1 cellular context compared by ENCODE assay signal in the genomic region with DNA sequence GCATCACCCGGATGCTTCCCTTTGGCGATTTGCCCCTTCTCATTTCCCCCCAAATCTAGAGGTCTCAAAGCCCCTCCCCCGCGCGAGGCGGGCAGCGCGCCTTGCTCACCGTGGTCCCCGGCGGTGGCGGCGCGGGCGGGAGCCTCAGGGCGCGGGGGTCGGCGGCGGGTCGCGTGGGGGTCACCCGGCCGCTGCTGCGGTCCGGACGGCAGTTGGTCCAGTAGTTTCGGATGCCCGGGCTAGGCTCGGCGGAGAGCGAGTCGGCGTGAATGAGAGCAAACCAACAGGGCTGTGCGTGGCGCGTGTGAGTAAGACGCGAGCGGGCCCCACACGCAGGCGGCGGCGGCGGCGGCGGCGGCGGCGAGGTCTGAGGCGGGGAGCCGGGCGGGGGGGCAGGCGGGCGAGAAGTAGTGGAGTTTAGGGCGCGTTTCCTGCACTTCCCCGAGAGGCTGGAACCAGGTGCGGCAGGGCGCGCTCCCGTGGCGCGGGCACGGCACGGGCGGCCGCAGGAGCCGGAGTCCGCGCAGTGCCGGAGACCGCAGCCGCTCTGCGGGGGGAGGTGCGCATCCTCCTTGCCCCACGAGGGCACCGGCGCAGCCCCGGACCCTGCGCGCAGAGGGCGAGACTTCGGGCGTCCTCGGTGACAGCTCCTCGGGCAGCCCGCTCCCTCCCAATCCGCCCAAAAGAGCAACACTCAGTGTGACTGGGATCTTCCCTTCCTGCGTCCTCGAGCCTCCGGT.
TF ChIP-seq lines count a peak whose summit lies in the region.

No MANE protein-coding gene starts in this region.

TF ChIP-seq in GM23338, 12 proteins besides CTCF, POLR2A, EP300 and RAD21 (continued from another document):
- TF ChIP-seq, protein P1, sequence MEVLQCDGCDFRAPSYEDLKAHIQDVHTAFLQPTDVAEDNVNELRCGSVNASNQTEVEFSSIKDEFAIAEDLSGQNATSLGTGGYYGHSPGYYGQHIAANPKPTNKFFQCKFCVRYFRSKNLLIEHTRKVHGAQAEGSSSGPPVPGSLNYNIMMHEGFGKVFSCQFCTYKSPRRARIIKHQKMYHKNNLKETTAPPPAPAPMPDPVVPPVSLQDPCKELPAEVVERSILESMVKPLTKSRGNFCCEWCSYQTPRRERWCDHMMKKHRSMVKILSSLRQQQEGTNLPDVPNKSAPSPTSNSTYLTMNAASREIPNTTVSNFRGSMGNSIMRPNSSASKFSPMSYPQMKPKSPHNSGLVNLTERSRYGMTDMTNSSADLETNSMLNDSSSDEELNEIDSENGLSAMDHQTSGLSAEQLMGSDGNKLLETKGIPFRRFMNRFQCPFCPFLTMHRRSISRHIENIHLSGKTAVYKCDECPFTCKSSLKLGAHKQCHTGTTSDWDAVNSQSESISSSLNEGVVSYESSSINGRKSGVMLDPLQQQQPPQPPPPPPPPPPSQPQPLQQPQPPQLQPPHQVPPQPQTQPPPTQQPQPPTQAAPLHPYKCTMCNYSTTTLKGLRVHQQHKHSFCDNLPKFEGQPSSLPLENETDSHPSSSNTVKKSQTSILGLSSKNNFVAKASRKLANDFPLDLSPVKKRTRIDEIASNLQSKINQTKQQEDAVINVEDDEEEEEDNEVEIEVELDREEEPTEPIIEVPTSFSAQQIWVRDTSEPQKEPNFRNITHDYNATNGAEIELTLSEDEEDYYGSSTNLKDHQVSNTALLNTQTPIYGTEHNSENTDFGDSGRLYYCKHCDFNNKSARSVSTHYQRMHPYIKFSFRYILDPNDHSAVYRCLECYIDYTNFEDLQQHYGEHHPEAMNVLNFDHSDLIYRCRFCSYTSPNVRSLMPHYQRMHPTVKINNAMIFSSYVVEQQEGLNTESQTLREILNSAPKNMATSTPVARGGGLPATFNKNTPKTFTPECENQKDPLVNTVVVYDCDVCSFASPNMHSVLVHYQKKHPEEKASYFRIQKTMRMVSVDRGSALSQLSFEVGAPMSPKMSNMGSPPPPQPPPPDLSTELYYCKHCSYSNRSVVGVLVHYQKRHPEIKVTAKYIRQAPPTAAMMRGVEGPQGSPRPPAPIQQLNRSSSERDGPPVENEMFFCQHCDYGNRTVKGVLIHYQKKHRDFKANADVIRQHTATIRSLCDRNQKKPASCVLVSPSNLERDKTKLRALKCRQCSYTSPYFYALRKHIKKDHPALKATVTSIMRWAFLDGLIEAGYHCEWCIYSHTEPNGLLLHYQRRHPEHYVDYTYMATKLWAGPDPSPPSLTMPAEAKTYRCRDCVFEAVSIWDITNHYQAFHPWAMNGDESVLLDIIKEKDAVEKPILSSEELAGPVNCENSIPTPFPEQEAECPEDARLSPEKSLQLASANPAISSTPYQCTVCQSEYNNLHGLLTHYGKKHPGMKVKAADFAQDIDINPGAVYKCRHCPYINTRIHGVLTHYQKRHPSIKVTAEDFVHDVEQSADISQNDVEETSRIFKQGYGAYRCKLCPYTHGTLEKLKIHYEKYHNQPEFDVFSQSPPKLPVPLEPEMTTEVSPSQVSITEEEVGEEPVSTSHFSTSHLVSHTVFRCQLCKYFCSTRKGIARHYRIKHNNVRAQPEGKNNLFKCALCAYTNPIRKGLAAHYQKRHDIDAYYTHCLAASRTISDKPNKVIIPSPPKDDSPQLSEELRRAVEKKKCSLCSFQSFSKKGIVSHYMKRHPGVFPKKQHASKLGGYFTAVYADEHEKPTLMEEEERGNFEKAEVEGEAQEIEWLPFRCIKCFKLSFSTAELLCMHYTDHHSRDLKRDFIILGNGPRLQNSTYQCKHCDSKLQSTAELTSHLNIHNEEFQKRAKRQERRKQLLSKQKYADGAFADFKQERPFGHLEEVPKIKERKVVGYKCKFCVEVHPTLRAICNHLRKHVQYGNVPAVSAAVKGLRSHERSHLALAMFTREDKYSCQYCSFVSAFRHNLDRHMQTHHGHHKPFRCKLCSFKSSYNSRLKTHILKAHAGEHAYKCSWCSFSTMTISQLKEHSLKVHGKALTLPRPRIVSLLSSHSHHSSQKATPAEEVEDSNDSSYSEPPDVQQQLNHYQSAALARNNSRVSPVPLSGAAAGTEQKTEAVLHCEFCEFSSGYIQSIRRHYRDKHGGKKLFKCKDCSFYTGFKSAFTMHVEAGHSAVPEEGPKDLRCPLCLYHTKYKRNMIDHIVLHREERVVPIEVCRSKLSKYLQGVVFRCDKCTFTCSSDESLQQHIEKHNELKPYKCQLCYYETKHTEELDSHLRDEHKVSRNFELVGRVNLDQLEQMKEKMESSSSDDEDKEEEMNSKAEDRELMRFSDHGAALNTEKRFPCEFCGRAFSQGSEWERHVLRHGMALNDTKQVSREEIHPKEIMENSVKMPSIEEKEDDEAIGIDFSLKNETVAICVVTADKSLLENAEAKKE (CRISPR knock-in tag; IDR thresholded peaks at IDR 0.05) = no peak
- TF ChIP-seq EZH2 (IDR thresholded peaks at IDR 0.05; ENCODE audit: low read depth, unreplicated experiment) = no peak
- no peak for TF ChIP-seq ZNF114 (CRISPR knock-in tag; IDR thresholded peaks at IDR 0.05)
- TF ChIP-seq, protein P2, sequence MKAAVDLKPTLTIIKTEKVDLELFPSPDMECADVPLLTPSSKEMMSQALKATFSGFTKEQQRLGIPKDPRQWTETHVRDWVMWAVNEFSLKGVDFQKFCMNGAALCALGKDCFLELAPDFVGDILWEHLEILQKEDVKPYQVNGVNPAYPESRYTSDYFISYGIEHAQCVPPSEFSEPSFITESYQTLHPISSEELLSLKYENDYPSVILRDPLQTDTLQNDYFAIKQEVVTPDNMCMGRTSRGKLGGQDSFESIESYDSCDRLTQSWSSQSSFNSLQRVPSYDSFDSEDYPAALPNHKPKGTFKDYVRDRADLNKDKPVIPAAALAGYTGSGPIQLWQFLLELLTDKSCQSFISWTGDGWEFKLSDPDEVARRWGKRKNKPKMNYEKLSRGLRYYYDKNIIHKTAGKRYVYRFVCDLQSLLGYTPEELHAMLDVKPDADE (IDR thresholded peaks at IDR 0.05) = no peak
- no peak for TF ChIP-seq STAT1 (IDR thresholded peaks at IDR 0.05; ENCODE audit: unreplicated experiment)
- no peak for TF ChIP-seq CREB1 (CRISPR knock-in tag; IDR thresholded peaks at IDR 0.05; ENCODE audit: low read depth)
- TF ChIP-seq JUNB (IDR thresholded peaks at IDR 0.05; ENCODE audit: unreplicated experiment) = no peak
- no peak for TF ChIP-seq POLR2AphosphoS5 (IDR thresholded peaks at IDR 0.05; ENCODE audit: low read depth)
- no peak for TF ChIP-seq EZH2phosphoT487 (IDR thresholded peaks at IDR 0.05; ENCODE audit: unreplicated experiment)
- no peak for TF ChIP-seq NANOG (IDR thresholded peaks at IDR 0.05; ENCODE audit: borderline replicate concordance)
